ENCODE assay signal across 13 cellular contexts in genomic region chr1:17167783-17168479, GRCh38. TPM values are rescaled to one million over a fixed set of nuclear protein-coding genes. Genes with fewer than 3 reads are reported as not detected.
DNase-seq lines count a peak whose midpoint lies in the region; ATAC-seq, FAIRE-seq and TF ChIP-seq lines count a peak whose summit lies in the region.
"Had no signal": no experiment of that assay in that cellular context is flagged by ENCODE, and none has a peak within 500 bp of the region (broad histone marks: within the 10 kb centered on the region; RNA-seq: fewer than 3 reads in every experiment).

No MANE protein-coding gene starts in this region.

- H3K27ac ChIP-seq in osteoblast (ENCODE audit: low read depth, low read length): peak overlapping the region; percentile 97
- H3K27ac ChIP-seq in endodermal cell (ENCODE audit: low read depth, low read length): no peak overlapping the region
- H3K27ac ChIP-seq: neural progenitor cell, tibial nerve had no signal

- no peak overlapping the region for H3K4me3 Mint-ChIP-seq in endodermal cell
- H3K4me3 Mint-ChIP-seq: activated T-helper 1 cell treated with anti-CD3 and anti-CD28 coated beads, Interleukin-12 subunit alpha, Interleukin-12 subunit beta, Interleukin-2, Interleukin-4 antibody, amounts not matched to agents 30 ng/mL and 10 ng/mL and 1 ng/mL, durations not matched to agents 14 hours and 24 hours and 36 hours; neural progenitor cell had no signal

- H3K4me1 Mint-ChIP-seq in endodermal cell: no peaks in the 10 kb centered on the region

- H3K4me1 ChIP-seq in osteoblast (ENCODE audit: insufficient read depth, low read length) (peaks cover 38% of the 10 kb centered on the region), endodermal cell (ENCODE audit: control insufficient read depth, insufficient read depth, low read length) (no peaks in the 10 kb centered on the region)
- H3K4me1 ChIP-seq: tibial nerve had no signal

- H4K20me1 ChIP-seq in osteoblast (ENCODE audit: insufficient read depth, low read length): no peaks in the 10 kb centered on the region

- no peak for ATAC-seq in HG03565 (IDR thresholded peaks at IDR 0.05; ENCODE audit: unreplicated experiment)

- CTCF ChIA-PET in GM10248 (lab: Yijun Ruan, JAX): interaction anchor here (1.3 to 1.6 kb wide), 2 partner anchors 39 to 69 kb away, joined by 3 to 4 read pairs; no protein-coding TSS in a partner anchor

- TF ChIP-seq CTCF in bronchial epithelial cell (IDR thresholded peaks at IDR 0.05; ENCODE audit: insufficient read depth, low read length, severe bottlenecking) (no peak), osteoblast (IDR thresholded peaks at IDR 0.05; ENCODE audit: extremely low read depth, low read depth, low read length) (no peak), GM10248 (IDR thresholded peaks at IDR 0.05; ENCODE audit: control extremely low read depth, extremely low read depth, low read depth, missing control alignments) (no peak), endodermal cell (conservative IDR thresholded peaks at IDR 0.05) (no peak)

- no peaks in the 10 kb centered on the region for H3K27me3 ChIP-seq in bronchial epithelial cell (ENCODE audit: control insufficient read depth, insufficient read depth, low read length)
- no peaks in the 10 kb centered on the region for H3K27me3 ChIP-seq in osteoblast (ENCODE audit: insufficient read depth, low read length)
- no peaks in the 10 kb centered on the region for H3K27me3 ChIP-seq in endodermal cell (ENCODE audit: control insufficient read depth, insufficient read depth, low read length, poor library complexity, severe bottlenecking)
- H3K27me3 ChIP-seq: neural progenitor cell, tibial nerve had no signal

- no peaks in the 10 kb centered on the region for H3K9me3 Mint-ChIP-seq in endodermal cell
- H3K9me3 Mint-ChIP-seq: activated T-helper 1 cell treated with anti-CD3 and anti-CD28 coated beads, Interleukin-12 subunit alpha, Interleukin-12 subunit beta, Interleukin-2, Interleukin-4 antibody, amounts not matched to agents 30 ng/mL and 10 ng/mL and 1 ng/mL, durations not matched to agents 14 hours and 24 hours and 36 hours; neural progenitor cell had no signal

- H3K27me3 Mint-ChIP-seq in endodermal cell (ENCODE audit: insufficient read depth): peaks cover 7% of the 10 kb centered on the region

- peak overlapping the region; percentile 79 for H3K4me2 ChIP-seq in osteoblast (ENCODE audit: insufficient read depth, low read length)
- H3K4me2 ChIP-seq: neural progenitor cell had no signal

- POLR2A ChIA-PET in GM10248 (lab: Yijun Ruan, JAX): no interaction called here

- H3K36me3 ChIP-seq in bronchial epithelial cell (ENCODE audit: control insufficient read depth, insufficient read depth, low read length): no peaks in the 10 kb centered on the region
- no peaks in the 10 kb centered on the region for H3K36me3 ChIP-seq in osteoblast (ENCODE audit: insufficient read depth, low read length)
- no peaks in the 10 kb centered on the region for H3K36me3 ChIP-seq in endodermal cell (ENCODE audit: control insufficient read depth, insufficient read depth, low read length)
- H3K36me3 ChIP-seq: neural progenitor cell, tibial nerve had no signal

- no peaks in the 10 kb centered on the region for H3K9me3 ChIP-seq in osteoblast (ENCODE audit: low read depth, low read length)
- no peaks in the 10 kb centered on the region for H3K9me3 ChIP-seq in endodermal cell (ENCODE audit: control insufficient read depth, low read length)
- H3K9me3 ChIP-seq: tibial nerve had no signal

- 90 to 96% methylated on average over 7 to 14 of the region's 14 CpGs for WGBS in endodermal cell (ENCODE audit: insufficient coverage in 1 of 2, insufficient read length in 1 of 2), 2 experiments

- H2AFZ ChIP-seq in osteoblast (ENCODE audit: low read length): peak overlapping the region; percentile 58
- H2AFZ ChIP-seq: neural progenitor cell had no signal

- H3K27ac Mint-ChIP-seq in endodermal cell: no peak overlapping the region
- H3K27ac Mint-ChIP-seq: activated T-helper 1 cell treated with anti-CD3 and anti-CD28 coated beads, Interleukin-12 subunit alpha, Interleukin-12 subunit beta, Interleukin-2, Interleukin-4 antibody, amounts not matched to agents 30 ng/mL and 10 ng/mL and 1 ng/mL, durations not matched to agents 14 hours and 24 hours and 36 hours; neural progenitor cell had no signal

- no peak overlapping the region for H3K4me3 ChIP-seq in bronchial epithelial cell (ENCODE audit: low read depth, low read length)
- H3K4me3 ChIP-seq in osteoblast (ENCODE audit: insufficient read depth, low read length): peak overlapping the region; percentile 50
- H3K4me3 ChIP-seq in endodermal cell (ENCODE audit: low read length): no peak overlapping the region
- H3K4me3 ChIP-seq: neural progenitor cell, tibial nerve had no signal

- H3K9ac ChIP-seq in endodermal cell (ENCODE audit: extremely low read depth, low read length, poor library complexity, severe bottlenecking): no peak overlapping the region
- H3K9ac ChIP-seq: neural progenitor cell had no signal

- H3K36me3 Mint-ChIP-seq in endodermal cell (ENCODE audit: low read depth): no peaks in the 10 kb centered on the region
- H3K36me3 Mint-ChIP-seq: neural progenitor cell had no signal

- DNase-seq in ELR (ENCODE audit: low read depth): peak; percentile 95
- DNase-seq in NCI-H748 treated with DMSO at 0.1 percent for 48 hours (lab: John Stamatoyannopoulos, UW): peak; percentile 1
- DNase-seq in bronchial epithelial cell (ENCODE audit: low read depth): peak; percentile 79
- peak; percentile 93 for DNase-seq in osteoblast (ENCODE audit: insufficient read length, low spot score, missing footprints)
- DNase-seq in GM10248 (ENCODE audit: extremely low spot score): no peak
- DNase-seq in NCI-H1092 (lab: John Stamatoyannopoulos, UW): no peak
- no peak for DNase-seq in endodermal cell

- peak; percentile 92 for FAIRE-seq in bronchial epithelial cell (lab: Jason Lieb, UNC)

- H3K79me2 ChIP-seq in osteoblast (ENCODE audit: insufficient read depth, low read length): no peaks in the 10 kb centered on the region

RNA-seq across cellular contexts. Expression of gene PADI1, which starts 37.0 kb away (rescaled TPM):
- total RNA-seq in bronchial epithelial cell (11.8 and 32.8 TPM in 2 replicates), osteoblast (under 0.01 TPM in 2 replicates), endodermal cell (under 1 TPM in 1 of 2 donors, not detected in 1; 0.13 TPM)
- polyA plus RNA-seq in endodermal cell (2013, experiment 1 of 2): 0.07 TPM
- not detected for polyA plus RNA-seq in endodermal cell (2013, experiment 2 of 2)
- total RNA-seq: activated T-helper 1 cell treated with anti-CD3 and anti-CD28 coated beads, Interleukin-12 subunit alpha, Interleukin-12 subunit beta, Interleukin-2, Interleukin-4 antibody, amounts not matched to agents 30 ng/mL and 10 ng/mL and 1 ng/mL, durations not matched to agents 14 hours and 24 hours and 36 hours; NCI-H460; T-helper 2 cell treated with Interferon-gamma antibody and Interleukin-4, amounts not matched to agents 100 ng/mL and 5 ng/mL, for 36 hours; tibial nerve had no signal

RNA-seq across cellular contexts. Expression of gene PADI2, which starts 48.7 kb away (rescaled TPM):
- total RNA-seq in bronchial epithelial cell (1.0 and 1.3 TPM in 2 replicates), osteoblast (under 0.01 and 0.29 TPM in 2 replicates), endodermal cell (1 to 10 TPM; 2.0 to 2.7 TPM)
- 2.3 TPM for polyA plus RNA-seq in endodermal cell (2013, experiment 1 of 2)
- 2.4 TPM for polyA plus RNA-seq in endodermal cell (2013, experiment 2 of 2)
- total RNA-seq: activated T-helper 1 cell treated with anti-CD3 and anti-CD28 coated beads, Interleukin-12 subunit alpha, Interleukin-12 subunit beta, Interleukin-2, Interleukin-4 antibody, amounts not matched to agents 30 ng/mL and 10 ng/mL and 1 ng/mL, durations not matched to agents 14 hours and 24 hours and 36 hours had no signal

Comparison
In these comparisons a context has a peak if more than half of its experiments do, and no peak if none do; other contexts are left out.
1. DNase-seq: peak in ELR (single experiment), NCI-H748 treated with DMSO at 0.1 percent for 48 hours (single experiment), bronchial epithelial cell (single experiment) and osteoblast (single experiment); none in GM10248 (single experiment), NCI-H1092 (single experiment) and endodermal cell (single experiment).
2. RNA of gene PADI1, which starts 37.0 kb away (total RNA-seq): 11.8 to 32.8 TPM in bronchial epithelial cell; 0.13 TPM in endodermal cell and under 0.01 TPM in osteoblast; every median in the first group is over 10 times any median in the second.